Comparison of ENCODE assay signal across 15 cellular contexts in genomic region chr18:46469186-46469915, GRCh38.
A peak's percentile ranks its signal among the peaks of the same experiment; 100 is the strongest.
DNase-seq lines count a peak whose midpoint lies in the region; ATAC-seq and TF ChIP-seq lines count a peak whose summit lies in the region.
"Had no signal": no experiment of that assay in that cellular context is flagged by ENCODE, and none has a peak within 500 bp of the region (broad histone marks: within the 10 kb centered on the region; RNA-seq: fewer than 3 reads in every experiment).

No MANE protein-coding gene starts in this region.

- peak overlapping the region; percentile 3 to 29 for H3K27ac ChIP-seq in prostate gland
- H3K27ac ChIP-seq: coronary artery, transverse colon had no signal

- no peak overlapping the region for H3K4me3 Mint-ChIP-seq in activated T-cell treated with anti-CD3 and anti-CD28 coated beads, Interleukin-2, amount 50 U/mL, for 72 hours
- H3K4me3 Mint-ChIP-seq: activated naive CD4-positive, alpha-beta T cell treated with anti-CD3 and anti-CD28 coated beads for 36 hours; naive B cell had no signal

- ATAC-seq in activated T-cell treated with anti-CD3 and anti-CD28 coated beads, Interleukin-2, amount 50 U/mL, for 72 hours (replicated peaks in 1 of 2), result no peak

- no peak for TF ChIP-seq POLR2A in prostate gland (IDR thresholded peaks at IDR 0.05)

- H3K9me3 ChIP-seq in prostate gland, result no peaks in the 10 kb centered on the region
- H3K9me3 ChIP-seq: transverse colon had no signal

- no peaks in the 10 kb centered on the region for H3K4me1 ChIP-seq in prostate gland (replicated peaks)
- H3K4me1 ChIP-seq: transverse colon had no signal

- H3K27me3 Mint-ChIP-seq in activated T-cell treated with anti-CD3 and anti-CD28 coated beads, Interleukin-2, amount 50 U/mL, for 72 hours (ENCODE audit: low read depth), result peaks cover 25% of the 10 kb centered on the region

- H3K36me3 Mint-ChIP-seq in activated T-cell treated with anti-CD3 and anti-CD28 coated beads, Interleukin-2, amount 50 U/mL, for 72 hours (ENCODE audit: insufficient read depth in 2 of 2), result no peaks in the 10 kb centered on the region
- H3K36me3 Mint-ChIP-seq: naive B cell had no signal

- H3K9me3 Mint-ChIP-seq in activated T-cell treated with anti-CD3 and anti-CD28 coated beads, Interleukin-2, amount 50 U/mL, for 72 hours, result no peaks in the 10 kb centered on the region
- H3K9me3 Mint-ChIP-seq: activated naive CD4-positive, alpha-beta T cell treated with anti-CD3 and anti-CD28 coated beads for 36 hours; naive B cell had no signal

- no peak overlapping the region for H3K27ac Mint-ChIP-seq in activated T-cell treated with anti-CD3 and anti-CD28 coated beads, Interleukin-2, amount 50 U/mL, for 72 hours
- H3K27ac Mint-ChIP-seq: activated naive CD4-positive, alpha-beta T cell treated with anti-CD3 and anti-CD28 coated beads for 36 hours; naive B cell had no signal

- 23% methylated on average over 3 of the region's 3 CpGs for WGBS in prostate gland

- no peaks in the 10 kb centered on the region for H3K36me3 ChIP-seq in prostate gland
- H3K36me3 ChIP-seq: transverse colon had no signal

- H3K4me1 Mint-ChIP-seq in activated T-cell treated with anti-CD3 and anti-CD28 coated beads, Interleukin-2, amount 50 U/mL, for 72 hours (ENCODE audit: low read depth), result no peaks in the 10 kb centered on the region
- H3K4me1 Mint-ChIP-seq: naive B cell had no signal

- H3K4me3 ChIP-seq in prostate gland, result no peak overlapping the region
- H3K4me3 ChIP-seq: coronary artery, transverse colon had no signal

- intact Hi-C loops in prostate gland (cut with DNase I), result no loop called here

- H3K27me3 ChIP-seq in prostate gland (replicated peaks; ENCODE audit: insufficient read depth), result no peaks in the 10 kb centered on the region
- H3K27me3 ChIP-seq: transverse colon had no signal

- DNase-seq in NCI-H1417 (lab: John Stamatoyannopoulos, UW) (peak; percentile 17 to 57 (median 26)), NCI-H1417 treated with DMSO at 0.1 percent for 48 hours (lab: John Stamatoyannopoulos, UW) (no peak), NCI-H446 (lab: John Stamatoyannopoulos, UW) (peak; percentile 87 to 90), cerebellum (ENCODE audit: low spot score) (peak; percentile 71), prostate gland (ENCODE audit: low spot score) (peak; percentile 88), UCSD-AML1 (lab: John Stamatoyannopoulos, UW; ENCODE audit: unreplicated experiment) (no peak), dermis blood vessel endothelial cell (no peak)
- no peak for DNase-seq in activated T-cell treated with anti-CD3 and anti-CD28 coated beads, Interleukin-2, amount 50 U/mL, for 72 hours
- DNase-seq: activated CD8-positive, alpha-beta memory T cell treated with anti-CD3 and anti-CD28 coated beads for 24 hours; activated naive CD4-positive, alpha-beta T cell treated with anti-CD3 and anti-CD28 coated beads for 36 hours; kidney; naive B cell; T-helper 9 cell; transverse colon had no signal

- no peak for TF ChIP-seq CTCF in prostate gland (IDR thresholded peaks at IDR 0.05)

Comparison
In these comparisons a context has a peak if more than half of its experiments do, and no peak if none do; other contexts are left out.
1. DNase-seq: peak in NCI-H1417 (3 of 3), NCI-H446 (2 of 2), cerebellum (single experiment) and prostate gland (single experiment); none in NCI-H1417 treated with DMSO at 0.1 percent for 48 hours (single experiment), UCSD-AML1 (single experiment), dermis blood vessel endothelial cell (single experiment) and activated T-cell treated with anti-CD3 and anti-CD28 coated beads, Interleukin-2, amount 50 U/mL, for 72 hours (0 of 2).